8 cellular contexts compared by ENCODE assay signal in genomic region chr17:8846768-8847211, GRCh38. TPM values are rescaled to one million over a fixed set of nuclear protein-coding genes. Genes with fewer than 3 reads are reported as not detected.
DNase-seq lines count a peak whose midpoint lies in the region; ATAC-seq and TF ChIP-seq lines count a peak whose summit lies in the region.

No MANE protein-coding gene starts in this region.

- H3K4me2 ChIP-seq in neural progenitor cell, result no peak overlapping the region

- no peaks in the 10 kb centered on the region for H3K79me2 ChIP-seq in neural progenitor cell (ENCODE audit: low read depth)

- CTCF ChIA-PET in activated CD4-positive, alpha-beta T cell treated with anti-CD3 and anti-CD28 coated beads, Interleukin-2, amount 10 ng/mL, durations not matched to agents 7 days and 5 days (lab: Charles Lee), result no interaction called here

- H3K9ac ChIP-seq in neural progenitor cell, result no peak overlapping the region

- DNase-seq in G401 (ENCODE audit: low spot score), result peak; percentile 14
- peak; percentile 17 for DNase-seq in NCI-H460 (ENCODE audit: extremely low read depth, low read depth)
- DNase-seq in epithelial cell of esophagus (ENCODE audit: low read depth), result peak; percentile 37
- peak; percentile 55 for DNase-seq in neural progenitor cell (ENCODE audit: low spot score)
- DNase-seq in stimulated activated CD4-positive, alpha-beta T cell treated with anti-CD3 and anti-CD28 coated beads, Interleukin-12 subunit alpha, Interleukin-12 subunit beta, amount 100 ng/mL, for 4 hours, result no peak
- DNase-seq in activated CD4-positive, alpha-beta T cell treated with anti-CD3 and anti-CD28 coated beads, Interleukin-2, amount 10 ng/mL, durations not matched to agents 7 days and 5 days, result no peak

- in situ Hi-C loops in G401 (cut with HindIII; ENCODE audit: low sequenced_read_pairs), result no loop called here

- POLR2A ChIA-PET in activated CD4-positive, alpha-beta T cell treated with anti-CD3 and anti-CD28 coated beads, Interleukin-2, amount 10 ng/mL, durations not matched to agents 7 days and 5 days (lab: Charles Lee), result no interaction called here

- H3K4me3 ChIP-seq in epithelial cell of esophagus (ENCODE audit: low read length) (no peak overlapping the region), neural progenitor cell (no peak overlapping the region)

- no peak overlapping the region for H3K27ac ChIP-seq in neural progenitor cell

- no peak overlapping the region for H3K4me3 Mint-ChIP-seq in neural progenitor cell
- H3K4me3 Mint-ChIP-seq in activated CD4-positive, alpha-beta T cell treated with anti-CD3 and anti-CD28 coated beads, Interleukin-2, amount 10 ng/mL, durations not matched to agents 7 days and 5 days, result no peak overlapping the region

- no peaks in the 10 kb centered on the region for H3K9me3 Mint-ChIP-seq in neural progenitor cell
- peaks cover 6% of the 10 kb centered on the region for H3K9me3 Mint-ChIP-seq in activated CD4-positive, alpha-beta T cell treated with anti-CD3 and anti-CD28 coated beads, Interleukin-2, amount 10 ng/mL, durations not matched to agents 7 days and 5 days

- H3K36me3 Mint-ChIP-seq in neural progenitor cell, result no peaks in the 10 kb centered on the region
- peaks cover 31% of the 10 kb centered on the region for H3K36me3 Mint-ChIP-seq in activated CD4-positive, alpha-beta T cell treated with anti-CD3 and anti-CD28 coated beads, Interleukin-2, amount 10 ng/mL, durations not matched to agents 7 days and 5 days (ENCODE audit: low read depth)

- H3K9me3 ChIP-seq in neural progenitor cell (ENCODE audit: low read depth), result no peaks in the 10 kb centered on the region

- H4K20me1 ChIP-seq in neural progenitor cell (ENCODE audit: low read depth), result no peaks in the 10 kb centered on the region

- H3K4me1 ChIP-seq in neural progenitor cell, result no peaks in the 10 kb centered on the region

- no peaks in the 10 kb centered on the region for H3K27me3 ChIP-seq in neural progenitor cell

- H3K4me1 Mint-ChIP-seq in neural progenitor cell, result peaks cover 3% of the 10 kb centered on the region
- H3K4me1 Mint-ChIP-seq in activated CD4-positive, alpha-beta T cell treated with anti-CD3 and anti-CD28 coated beads, Interleukin-2, amount 10 ng/mL, durations not matched to agents 7 days and 5 days, result peaks cover 14% of the 10 kb centered on the region

- no peaks in the 10 kb centered on the region for H3F3A ChIP-seq in neural progenitor cell (ENCODE audit: low read depth)

- H3K27me3 Mint-ChIP-seq in neural progenitor cell (ENCODE audit: insufficient read depth, low read depth), result peaks cover 2% of the 10 kb centered on the region
- H3K27me3 Mint-ChIP-seq in activated CD4-positive, alpha-beta T cell treated with anti-CD3 and anti-CD28 coated beads, Interleukin-2, amount 10 ng/mL, durations not matched to agents 7 days and 5 days, result no peaks in the 10 kb centered on the region

- TF ChIP-seq CTCF in epithelial cell of esophagus (IDR thresholded peaks at IDR 0.05; ENCODE audit: insufficient read depth, low read depth, low read length, missing control alignments) (no peak), neural progenitor cell (IDR thresholded peaks at IDR 0.05) (no peak)

- no peaks in the 10 kb centered on the region for H3K36me3 ChIP-seq in neural progenitor cell

- H2AFZ ChIP-seq in neural progenitor cell (replicated peaks), result peak overlapping the region; percentile 92

- H3K27ac Mint-ChIP-seq in neural progenitor cell, result no peak overlapping the region
- H3K27ac Mint-ChIP-seq in activated CD4-positive, alpha-beta T cell treated with anti-CD3 and anti-CD28 coated beads, Interleukin-2, amount 10 ng/mL, durations not matched to agents 7 days and 5 days, result no peak overlapping the region

- no peak for ATAC-seq in HG03097 (IDR thresholded peaks at IDR 0.05; ENCODE audit: low FRiP score, unreplicated experiment)
- no peak for ATAC-seq in HG02840 (IDR thresholded peaks at IDR 0.05; ENCODE audit: low FRiP score, unreplicated experiment)

RNA-seq across cellular contexts. Expression of gene PIK3R6, which starts 20.7 kb away (rescaled TPM):
- not detected in 2 replicates for total RNA-seq in G401 (2014; rRNA removed; shearing (Covaris generic))
- total RNA-seq in NCI-H460 (2014; rRNA removed; shearing (Covaris generic)), result not detected in 2 replicates
- not detected in 2 replicates for polyA plus RNA-seq in NCI-H460 (2014; cell fraction: nucleus; rRNA removed)
- not detected in 2 replicates for total RNA-seq in neural progenitor cell (ENCODE audit: low replicate concordance)
- 1 to 10 TPM; 6.2 to 7.1 TPM for total RNA-seq in activated CD4-positive, alpha-beta T cell treated with anti-CD3 and anti-CD28 coated beads, Interleukin-2, amount 10 ng/mL, durations not matched to agents 7 days and 5 days

RNA-seq across cellular contexts. Expression of gene MFSD6L, which starts 47.6 kb away (rescaled TPM):
- not detected in 2 replicates for total RNA-seq in G401 (2014; rRNA removed; shearing (Covaris generic))
- total RNA-seq in NCI-H460 (2014; rRNA removed; shearing (Covaris generic)), result not detected in 2 replicates
- not detected in 2 replicates for polyA plus RNA-seq in NCI-H460 (2014; cell fraction: nucleus; rRNA removed)
- not detected in 2 replicates for total RNA-seq in neural progenitor cell (ENCODE audit: low replicate concordance)
- 1 to 10 TPM in 1 of 2 experiments, under 1 TPM in 1; 0.71 to 1.4 TPM for total RNA-seq in activated CD4-positive, alpha-beta T cell treated with anti-CD3 and anti-CD28 coated beads, Interleukin-2, amount 10 ng/mL, durations not matched to agents 7 days and 5 days

Comparison
In these comparisons a context has a peak if more than half of its experiments do, and no peak if none do; other contexts are left out.
1. DNase-seq: peak in G401 (single experiment), NCI-H460 (single experiment), epithelial cell of esophagus (single experiment) and neural progenitor cell (single experiment); none in stimulated activated CD4-positive, alpha-beta T cell treated with anti-CD3 and anti-CD28 coated beads, Interleukin-12 subunit alpha, Interleukin-12 subunit beta, amount 100 ng/mL, for 4 hours (single experiment) and activated CD4-positive, alpha-beta T cell treated with anti-CD3 and anti-CD28 coated beads, Interleukin-2, amount 10 ng/mL, durations not matched to agents 7 days and 5 days (single experiment).